Comparison of ENCODE assay signal across 1 cellular context in genomic region chr5:139513852-139514485, GRCh38.
TF ChIP-seq lines count a peak whose summit lies in the region.

No MANE protein-coding gene starts in this region.

TF ChIP-seq in neural cell, 6 proteins besides CTCF, POLR2A, EP300 and RAD21 (continued from another document):
- TF ChIP-seq REST (IDR thresholded peaks at IDR 0.05; ENCODE audit: borderline replicate concordance) = no peak
- no peak for TF ChIP-seq SMC3 (conservative IDR thresholded peaks at IDR 0.05; ENCODE audit: poor library complexity)
